ENCODE assay signal across 7 cellular contexts in genomic region chr12:6821271-6821673, GRCh38. TPM values are rescaled to one million over a fixed set of nuclear protein-coding genes. Genes with fewer than 3 reads are reported as not detected.
DNase-seq lines count a peak whose midpoint lies in the region; ATAC-seq and TF ChIP-seq lines count a peak whose summit lies in the region.

No MANE protein-coding gene starts in this region.

- H3K9me3 Mint-ChIP-seq in natural killer cell treated with Interleukin-12 subunit alpha and Interleukin-12 subunit beta and Interleukin-15 and Interleukin-18, amount 100 ng/mL, for 72 hours, result no peaks in the 10 kb centered on the region

- no peak overlapping the region for H3K27ac Mint-ChIP-seq in natural killer cell treated with Interleukin-12 subunit alpha and Interleukin-12 subunit beta and Interleukin-15 and Interleukin-18, amount 100 ng/mL, for 72 hours

- H3K36me3 Mint-ChIP-seq in natural killer cell treated with Interleukin-12 subunit alpha and Interleukin-12 subunit beta and Interleukin-15 and Interleukin-18, amount 100 ng/mL, for 72 hours, result no peaks in the 10 kb centered on the region

- in situ Hi-C loops in GM13977 (cut with MboI; ENCODE audit: low pct_unique_long_range_greater_than_20kb, low sequenced_read_pairs, unreplicated experiment), result no loop called here

- peaks cover 40 to 46% of the 10 kb centered on the region in 2 donors for H3K27me3 Mint-ChIP-seq in natural killer cell treated with Interleukin-12 subunit alpha and Interleukin-12 subunit beta and Interleukin-15 and Interleukin-18, amount 100 ng/mL, for 72 hours

- peaks cover 7 to 15% of the 10 kb centered on the region in 2 donors for H3K4me1 Mint-ChIP-seq in natural killer cell treated with Interleukin-12 subunit alpha and Interleukin-12 subunit beta and Interleukin-15 and Interleukin-18, amount 100 ng/mL, for 72 hours (ENCODE audit: low read depth in 2 of 2)

- no peak for ATAC-seq in natural killer cell treated with Interleukin-12 subunit alpha and Interleukin-12 subunit beta and Interleukin-15 and Interleukin-18, amount 100 ng/mL, for 72 hours
- no peak for ATAC-seq in GM19467 (IDR thresholded peaks at IDR 0.05; ENCODE audit: unreplicated experiment)

- H3K4me3 Mint-ChIP-seq in natural killer cell treated with Interleukin-12 subunit alpha and Interleukin-12 subunit beta and Interleukin-15 and Interleukin-18, amount 100 ng/mL, for 72 hours, result peak overlapping the region; percentile 25

- DNase-seq in ELR (ENCODE audit: low read depth) (peak; percentile 67), NCI-H146 (lab: John Stamatoyannopoulos, UW) (peak; percentile 89), fibroblast of the conjunctiva (ENCODE audit: low read depth) (peak; percentile 41), GM13977 (ENCODE audit: low spot score) (no peak)
- peak; percentile 39 to 51 for DNase-seq in activated CD4-positive, alpha-beta T cell treated with anti-CD3 and anti-CD28 coated beads, Interleukin-2, amount 50 U/mL, for 48 hours
- DNase-seq in natural killer cell treated with Interleukin-12 subunit alpha and Interleukin-12 subunit beta and Interleukin-15 and Interleukin-18, amount 100 ng/mL, for 72 hours (ENCODE audit: low spot score), result no peak

- no peak for TF ChIP-seq CTCF in GM13977 (IDR thresholded peaks at IDR 0.05; ENCODE audit: extremely low read depth, insufficient read depth, missing control alignments)

RNA-seq across cellular contexts. Expression of gene GPR162, which starts 0.3 kb away (rescaled TPM):
- not detected for total RNA-seq in natural killer cell treated with Interleukin-12 subunit alpha and Interleukin-12 subunit beta and Interleukin-15 and Interleukin-18, amount 100 ng/mL, for 72 hours

RNA-seq across cellular contexts. Expression of gene P3H3, which starts 6.9 kb away (rescaled TPM):
- total RNA-seq in natural killer cell treated with Interleukin-12 subunit alpha and Interleukin-12 subunit beta and Interleukin-15 and Interleukin-18, amount 100 ng/mL, for 72 hours, result 1 to 10 TPM in 1 of 2 donors, not detected in 1; 1.3 TPM

RNA-seq across cellular contexts. Expression of gene GNB3, which starts 19.5 kb away (rescaled TPM):
- total RNA-seq in natural killer cell treated with Interleukin-12 subunit alpha and Interleukin-12 subunit beta and Interleukin-15 and Interleukin-18, amount 100 ng/mL, for 72 hours, result not detected

RNA-seq across cellular contexts. Expression of gene CDCA3, which starts 29.8 kb away (rescaled TPM):
- total RNA-seq in natural killer cell treated with Interleukin-12 subunit alpha and Interleukin-12 subunit beta and Interleukin-15 and Interleukin-18, amount 100 ng/mL, for 72 hours, result 100 to 1,000 TPM in 1 of 2 donors, 10 to 100 TPM in 1; 40.7 to 105 TPM

RNA-seq across cellular contexts. Expression of gene USP5, which starts 30.7 kb away (rescaled TPM):
- 100 to 1,000 TPM in 1 of 2 donors, 10 to 100 TPM in 1; 91.7 to 105 TPM for total RNA-seq in natural killer cell treated with Interleukin-12 subunit alpha and Interleukin-12 subunit beta and Interleukin-15 and Interleukin-18, amount 100 ng/mL, for 72 hours

Comparison
In these comparisons a context has a peak if more than half of its experiments do, and no peak if none do; other contexts are left out.
1. DNase-seq: peak in ELR (single experiment), NCI-H146 (single experiment), activated CD4-positive, alpha-beta T cell treated with anti-CD3 and anti-CD28 coated beads, Interleukin-2, amount 50 U/mL, for 48 hours (2 of 2) and fibroblast of the conjunctiva (single experiment); none in natural killer cell treated with Interleukin-12 subunit alpha and Interleukin-12 subunit beta and Interleukin-15 and Interleukin-18, amount 100 ng/mL, for 72 hours (single experiment) and GM13977 (single experiment).